In genomic region chr13:100269837-100270236, GRCh38 we compare ENCODE assay signal across 10 cellular contexts.
DNase-seq lines count a peak whose midpoint lies in the region; ATAC-seq, FAIRE-seq and TF ChIP-seq lines count a peak whose summit lies in the region.
"Had no signal": no experiment of that assay in that cellular context is flagged by ENCODE, and none has a peak within 500 bp of the region (broad histone marks: within the 10 kb centered on the region; RNA-seq: fewer than 3 reads in every experiment).

No MANE protein-coding gene starts in this region.

- H3K36me3 ChIP-seq in kidney (ENCODE audit: control insufficient read depth in 1 of 2, insufficient read depth in 2 of 2, low read length in 2 of 2) = peaks cover 3 to 5% of the 10 kb centered on the region in 2 donors
- H3K36me3 ChIP-seq in thyroid gland = no peaks in the 10 kb centered on the region

- no peak overlapping the region for H3K4me3 Mint-ChIP-seq in activated T-cell treated with anti-CD3 and anti-CD28 coated beads, Interleukin-2, amount 50 U/mL, for 24 hours

- no peaks in the 10 kb centered on the region for H3K4me1 Mint-ChIP-seq in activated T-cell treated with anti-CD3 and anti-CD28 coated beads, Interleukin-2, amount 50 U/mL, for 24 hours (ENCODE audit: low read depth)

- FAIRE-seq in kidney (lab: Jason Lieb, UNC) = no peak

- no peaks in the 10 kb centered on the region for H3K9me3 Mint-ChIP-seq in activated T-cell treated with anti-CD3 and anti-CD28 coated beads, Interleukin-2, amount 50 U/mL, for 24 hours

- 31 to 38% methylated on average over 2 of the region's 2 CpGs for WGBS in thyroid gland, 2 donors

- intact Hi-C loops in kidney (cut with DNase I) = no loop called here
- intact Hi-C loops in thyroid gland (cut with DNase I) = no loop called here

- no peak overlapping the region for H3K9ac ChIP-seq in kidney (ENCODE audit: low read length in 2 of 2)
- H3K9ac ChIP-seq: KMS-11 had no signal

- TF ChIP-seq POLR2A in thyroid gland (IDR thresholded peaks at IDR 0.05) = no peak

- H3K4me1 ChIP-seq in kidney (ENCODE audit: control insufficient read depth in 1 of 2, insufficient read depth in 1 of 2, low read depth in 1 of 2, low read length in 2 of 2) = no peaks in the 10 kb centered on the region
- H3K4me1 ChIP-seq in thyroid gland = no peaks in the 10 kb centered on the region

- H3K27ac ChIP-seq in kidney (ENCODE audit: low read depth in 2 of 2, low read length in 2 of 2) (no peak overlapping the region), thyroid gland (no peak overlapping the region)
- H3K27ac ChIP-seq: KMS-11 had no signal

- H3K27me3 ChIP-seq in thyroid gland = no peaks in the 10 kb centered on the region

- ATAC-seq in GM19452 (IDR thresholded peaks at IDR 0.05; ENCODE audit: unreplicated experiment) (no peak), GM18870 (IDR thresholded peaks at IDR 0.05; ENCODE audit: unreplicated experiment) (no peak)

- H3K4me3 ChIP-seq in kidney (ENCODE audit: low read length in 2 of 2) = no peak overlapping the region
- no peak overlapping the region for H3K4me3 ChIP-seq in thyroid gland (replicated peaks in 1 of 3)

- H3K27ac Mint-ChIP-seq in activated T-cell treated with anti-CD3 and anti-CD28 coated beads, Interleukin-2, amount 50 U/mL, for 24 hours = no peak overlapping the region

- H3K9me3 ChIP-seq in kidney (ENCODE audit: control insufficient read depth in 1 of 2, low read length in 2 of 2) = no peaks in the 10 kb centered on the region
- H3K9me3 ChIP-seq in thyroid gland = no peaks in the 10 kb centered on the region

- H3K27me3 Mint-ChIP-seq in activated T-cell treated with anti-CD3 and anti-CD28 coated beads, Interleukin-2, amount 50 U/mL, for 24 hours = no peaks in the 10 kb centered on the region

- DNase-seq in Kasumi-1 (lab: John Stamatoyannopoulos, UW) = peak; percentile 17 to 24
- peak; percentile 75 for DNase-seq in cerebellar cortex (ENCODE audit: low spot score)
- DNase-seq in kidney = peak; percentile 86
- peak; percentile 61 to 71 for DNase-seq in thyroid gland
- no peak for DNase-seq in NCI-H1105 (lab: John Stamatoyannopoulos, UW)
- DNase-seq in activated T-cell treated with anti-CD3 and anti-CD28 coated beads, Interleukin-2, amount 50 U/mL, for 24 hours = no peak
- DNase-seq: activated effector memory CD4-positive, alpha-beta T cell treated with anti-CD3 and anti-CD28 coated beads, Interleukin-2, amount 50 U/mL, for 16 hours had no signal

- TF ChIP-seq CTCF in kidney (IDR thresholded peaks at IDR 0.05; ENCODE audit: borderline replicate concordance, extremely low read depth, insufficient read depth) = no peak
- no peak for TF ChIP-seq CTCF in thyroid gland (IDR thresholded peaks at IDR 0.05)

- H3K36me3 Mint-ChIP-seq in activated T-cell treated with anti-CD3 and anti-CD28 coated beads, Interleukin-2, amount 50 U/mL, for 24 hours (ENCODE audit: low read depth) = peaks cover 11% of the 10 kb centered on the region

Comparison
In these comparisons a context has a peak if more than half of its experiments do, and no peak if none do; other contexts are left out.
1. DNase-seq: peak in Kasumi-1 (2 of 2), cerebellar cortex (single experiment), kidney (single experiment) and thyroid gland (2 of 2); none in NCI-H1105 (single experiment) and activated T-cell treated with anti-CD3 and anti-CD28 coated beads, Interleukin-2, amount 50 U/mL, for 24 hours (single experiment).